Comparison of ENCODE assay signal across 8 cellular contexts in the genomic region with DNA sequence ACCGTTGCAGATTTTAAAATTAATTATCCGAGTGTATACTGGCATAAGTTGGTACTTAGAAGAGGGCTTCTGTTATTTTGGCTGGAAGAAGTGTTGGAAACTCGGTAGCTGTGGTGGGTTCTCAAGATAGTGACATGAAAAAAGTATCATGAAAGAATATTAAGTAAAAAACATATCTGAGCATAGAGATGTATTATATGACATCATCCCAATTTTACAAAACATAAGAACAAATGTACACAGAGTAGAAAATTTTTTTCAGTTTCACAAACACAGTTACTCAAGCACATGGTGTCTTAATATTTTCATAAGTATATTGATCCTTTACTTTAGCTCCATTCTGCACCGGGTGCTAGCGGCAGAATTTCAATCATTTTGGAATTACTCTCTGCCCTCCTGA. TPM values are rescaled to one million over a fixed set of nuclear protein-coding genes. Genes with fewer than 3 reads are reported as not detected.
DNase-seq lines count a peak whose midpoint lies in the region; ATAC-seq, FAIRE-seq and TF ChIP-seq lines count a peak whose summit lies in the region.

No MANE protein-coding gene starts in this region.

- H3F3A ChIP-seq in Loucy (ENCODE audit: low read depth): peaks cover 12% of the 10 kb centered on the region; the same call in 1 of the 2 replicates

- peak in 1 of 2 donors; percentile 11 for ATAC-seq in naive thymus-derived CD8-positive, alpha-beta T cell

- H3K27ac ChIP-seq in AG04450 (ENCODE audit: low read depth, low read length): peak overlapping the region; percentile 79
- H3K27ac ChIP-seq in WERI-Rb-1: no peak overlapping the region

- H3K27me3 ChIP-seq in AG04450 (ENCODE audit: control insufficient read depth, insufficient read depth, low read length) (no peaks in the 10 kb centered on the region), Loucy (ENCODE audit: insufficient read depth, low read length, poor library complexity, severe bottlenecking) (peaks cover 5% of the 10 kb centered on the region), WERI-Rb-1 (ENCODE audit: insufficient read depth, low read depth, severe bottlenecking) (peaks cover 95% of the 10 kb centered on the region)

- CTCF ChIA-PET in AG04450 (lab: Charles Lee): interaction anchor here (1.7 kb wide), 1 partner anchor 9 kb away, joined by 6 read pairs; no protein-coding TSS in a partner anchor

- peaks cover 2 to 18% (median 12%) of the 10 kb centered on the region in 3 donors for H3K36me3 Mint-ChIP-seq in naive thymus-derived CD8-positive, alpha-beta T cell

- H4K20me1 ChIP-seq in Loucy (ENCODE audit: insufficient read depth, low read length, poor library complexity, severe bottlenecking): peaks cover 37% of the 10 kb centered on the region

- TF ChIP-seq POLR2A in GM12891 (IDR thresholded peaks at IDR 0.05; ENCODE audit: low read depth, low read length): no peak

- POLR2A ChIA-PET in AG04450 (lab: Yijun Ruan, JAX): no interaction called here
- POLR2A ChIA-PET in naive thymus-derived CD8-positive, alpha-beta T cell (lab: Charles Lee): interaction anchor here (0.6 to 1.6 kb wide), 4 partner anchors 12 to 106 kb away, joined by 3 to 7 read pairs (median 4); no protein-coding TSS in a partner anchor

- H3K9me3 Mint-ChIP-seq in naive thymus-derived CD8-positive, alpha-beta T cell: peaks cover 0 to 15% (median 0%) of the 10 kb centered on the region in 9 donors

- peak overlapping the region; percentile 86 to 99 (median 94) for H3K4me3 Mint-ChIP-seq in naive thymus-derived CD8-positive, alpha-beta T cell

- H3K79me2 ChIP-seq in Loucy (ENCODE audit: insufficient read depth, low read length): peaks cover 57% of the 10 kb centered on the region

- peaks cover 57% of the 10 kb centered on the region for H3K4me1 ChIP-seq in Loucy (ENCODE audit: insufficient read depth, low read length, poor library complexity, severe bottlenecking)

- TF ChIP-seq CTCF in AG04450 (IDR thresholded peaks at IDR 0.05; ENCODE audit: low read depth, low read length) (no peak), Loucy (conservative IDR thresholded peaks at IDR 0.05; ENCODE audit: low read length) (no peak), choroid plexus epithelial cell (conservative IDR thresholded peaks at IDR 0.05; ENCODE audit: low read depth, low read length) (no peak), WERI-Rb-1 (IDR thresholded peaks at IDR 0.05; ENCODE audit: low read depth, low read length) (no peak)

- no peak overlapping the region for H2AFZ ChIP-seq in Loucy (ENCODE audit: low read length)

- no peaks in the 10 kb centered on the region for H3K27me3 Mint-ChIP-seq in naive thymus-derived CD8-positive, alpha-beta T cell

- DNase-seq in AG04450 (ENCODE audit: low read depth, low spot score) (no peak), choroid plexus epithelial cell (ENCODE audit: low read depth) (no peak), WERI-Rb-1 (no peak), foreskin melanocyte (no peak), GM12891 (ENCODE audit: insufficient read length, low spot score) (no peak), dedifferentiated amniotic fluid mesenchymal stem cell (ENCODE audit: extremely low spot score) (no peak)
- DNase-seq in naive thymus-derived CD8-positive, alpha-beta T cell: no peak

- H3K4me2 ChIP-seq in Loucy (ENCODE audit: low read depth, low read length, poor library complexity, severe bottlenecking): peak overlapping the region; percentile 88

- peaks cover 38 to 80% (median 57%) of the 10 kb centered on the region in 4 donors for H3K4me1 Mint-ChIP-seq in naive thymus-derived CD8-positive, alpha-beta T cell

- peak overlapping the region; percentile 89 to 100 (median 94) for H3K27ac Mint-ChIP-seq in naive thymus-derived CD8-positive, alpha-beta T cell

- H3K9me3 ChIP-seq in AG04450 (ENCODE audit: control insufficient read depth, insufficient read depth, low read length): no peaks in the 10 kb centered on the region
- H3K9me3 ChIP-seq in Loucy (ENCODE audit: insufficient read depth, low read depth, low read length): no peaks in the 10 kb centered on the region
- H3K9me3 ChIP-seq in WERI-Rb-1 (ENCODE audit: severe bottlenecking): peaks cover 9% of the 10 kb centered on the region

- no peaks in the 10 kb centered on the region for H3K9me2 ChIP-seq in Loucy (replicated peaks; ENCODE audit: low read depth, low read length)

- FAIRE-seq in GM12891 (lab: Jason Lieb, UNC): no peak

- H3K36me3 ChIP-seq in Loucy (ENCODE audit: insufficient read depth, low read length): peaks cover 8% of the 10 kb centered on the region; the same call in 1 of the 2 replicates
- no peaks in the 10 kb centered on the region for H3K36me3 ChIP-seq in WERI-Rb-1

- peak overlapping the region; percentile 76 for H3K4me3 ChIP-seq in AG04450 (ENCODE audit: low read depth, low read length)
- peak overlapping the region; percentile 93 for H3K4me3 ChIP-seq in Loucy (ENCODE audit: low read length, poor library complexity, severe bottlenecking)
- H3K4me3 ChIP-seq in choroid plexus epithelial cell (ENCODE audit: low read depth, low read length): peak overlapping the region; percentile 56
- H3K4me3 ChIP-seq in WERI-Rb-1 (ENCODE audit: low read depth, low read length): no peak overlapping the region

- H3K9ac ChIP-seq in Loucy (ENCODE audit: low read depth, low read length, poor library complexity, severe bottlenecking): peak overlapping the region; percentile 99

TF ChIP-seq in GM12891, 5 proteins besides CTCF, POLR2A, EP300 and RAD21:
- TF ChIP-seq POU2F2 (IDR thresholded peaks at IDR 0.05; ENCODE audit: low read depth, low read length) (no peak), PAX5 (IDR thresholded peaks at IDR 0.05; ENCODE audit: insufficient read depth, low read length, severe bottlenecking) (no peak), POLR2AphosphoS5 (IDR thresholded peaks at IDR 0.05; ENCODE audit: low read depth, low read length) (no peak), TAF1 (IDR thresholded peaks at IDR 0.05; ENCODE audit: low read depth, low read length) (no peak), SPI1 (IDR thresholded peaks at IDR 0.05; ENCODE audit: low read depth, low read length) (no peak)

RNA-seq across cellular contexts. Expression of a gene that starts 0.7 kb away (rescaled TPM):
- polyA plus RNA-seq in AG04450 (2011; rRNA removed): 134 and 179 TPM in 2 replicates
- polyA minus RNA-seq in AG04450 (2011; rRNA and poly(A)+ RNA removed): 77.7 and 104 TPM in 2 replicates
- total RNA-seq in naive thymus-derived CD8-positive, alpha-beta T cell: 10 to 100 TPM; 83.4 to 89.8 TPM
- 10 to 100 TPM; 49.2 to 55.2 (median 53.5) TPM for polyA plus RNA-seq in naive thymus-derived CD8-positive, alpha-beta T cell
- 164 TPM for polyA plus RNA-seq in GM12891 (2012; ENCODE audit: low read depth, missing spikeins)
